27 cellular contexts compared by ENCODE assay signal in genomic region chr12:113713156-113713555, GRCh38.
"Had no signal": no experiment of that assay in that cellular context is flagged by ENCODE, and none has a peak within 500 bp of the region (broad histone marks: within the 10 kb centered on the region; RNA-seq: fewer than 3 reads in every experiment).

No MANE protein-coding gene starts in this region.

- H3K27ac Mint-ChIP-seq: dendritic cell treated with granulocyte-macrophage colony-stimulating factor and Interleukin-4, amounts not matched to agents 40 ng/mL and 50 ng/mL, for 4 days; effector memory CD8-positive, alpha-beta T cell; endodermal cell had no signal

- H3K9me3 ChIP-seq: colonic mucosa, esophagus squamous epithelium, gastrocnemius medialis had no signal

- DNase-seq: colonic mucosa; cortex of kidney; dermis blood vessel endothelial cell; dorsolateral prefrontal cortex; effector CD4-positive, alpha-beta T cell; effector CD8-positive, alpha-beta T cell; effector memory CD4-positive, alpha-beta T cell; effector memory CD8-positive, alpha-beta T cell; erythroblast; esophagus squamous epithelium; foreskin fibroblast; foreskin keratinocyte; foreskin melanocyte; gastrocnemius medialis; heart left ventricle; heart right ventricle had no signal

- FAIRE-seq: colon, endometrium, endothelial cell of umbilical vein, frontal cortex had no signal

- H3K4me3 Mint-ChIP-seq: dendritic cell treated with granulocyte-macrophage colony-stimulating factor and Interleukin-4, amounts not matched to agents 40 ng/mL and 50 ng/mL, for 4 days; effector memory CD8-positive, alpha-beta T cell; endodermal cell had no signal

- H3K27ac ChIP-seq: colonic mucosa, coronary artery, dorsolateral prefrontal cortex, epithelial cell of prostate, esophagus muscularis mucosa, esophagus squamous epithelium, foreskin keratinocyte, gastrocnemius medialis, gastroesophageal sphincter, heart left ventricle, heart right ventricle had no signal

- H3K4me3 ChIP-seq: colonic mucosa, coronary artery, dorsolateral prefrontal cortex, esophagus muscularis mucosa, esophagus squamous epithelium, gastrocnemius medialis, gastroesophageal sphincter, heart left ventricle, heart right ventricle had no signal

- H3K4me1 ChIP-seq: colonic mucosa, esophagus muscularis mucosa, esophagus squamous epithelium, foreskin keratinocyte, gastrocnemius medialis, gastroesophageal sphincter, heart left ventricle, heart right ventricle had no signal

- H3K9me3 Mint-ChIP-seq: dendritic cell treated with granulocyte-macrophage colony-stimulating factor and Interleukin-4, amounts not matched to agents 40 ng/mL and 50 ng/mL, for 4 days; effector memory CD8-positive, alpha-beta T cell had no signal

- H3K36me3 ChIP-seq: colonic mucosa, esophagus muscularis mucosa, esophagus squamous epithelium, gastrocnemius medialis, gastroesophageal sphincter, heart left ventricle, heart right ventricle had no signal

- H3K4me1 Mint-ChIP-seq: endodermal cell had no signal

- ATAC-seq: effector memory CD8-positive, alpha-beta T cell; esophagus mucosa; foreskin keratinocyte; gastrocnemius medialis; gastroesophageal sphincter; heart left ventricle; heart right ventricle had no signal

- H3K27me3 ChIP-seq: colonic mucosa, foreskin keratinocyte had no signal
